In genomic region chr11:103946793-103947565, GRCh38 we compare ENCODE assay signal across 20 cellular contexts.
A peak's percentile ranks its signal among the peaks of the same experiment; 100 is the strongest.
DNase-seq lines count a peak whose midpoint lies in the region; ATAC-seq and TF ChIP-seq lines count a peak whose summit lies in the region.
"Had no signal": no experiment of that assay in that cellular context is flagged by ENCODE, and none has a peak within 500 bp of the region (broad histone marks: within the 10 kb centered on the region; RNA-seq: fewer than 3 reads in every experiment).

No MANE protein-coding gene starts in this region.

- no peak for TF ChIP-seq POLR2A in adrenal gland (IDR thresholded peaks at IDR 0.05)

- H3K4me1 ChIP-seq in GM23248 (ENCODE audit: insufficient read depth): peaks cover 32% of the 10 kb centered on the region
- H3K4me1 ChIP-seq in adrenal gland (replicated peaks in 1 of 2): peaks cover 25 to 30% of the 10 kb centered on the region in 2 donors
- peaks cover 6% of the 10 kb centered on the region for H3K4me1 ChIP-seq in osteoblast (ENCODE audit: insufficient read depth, low read length)
- H3K4me1 ChIP-seq: parathyroid adenoma, right lobe of liver had no signal

- peaks cover 15% of the 10 kb centered on the region for H3K4me1 Mint-ChIP-seq in chondrocyte (ENCODE audit: low read depth)
- H3K4me1 Mint-ChIP-seq: central memory CD8-positive, alpha-beta T cell; naive thymus-derived CD8-positive, alpha-beta T cell had no signal

- H2AFZ ChIP-seq in GM23248 (no peak overlapping the region), osteoblast (ENCODE audit: low read length) (no peak overlapping the region)
- H2AFZ ChIP-seq: parathyroid adenoma had no signal

- 0 out of 2 replicates have a peak overlapping the region, but pooled peaks have one; percentile 5 for H3K4me3 ChIP-seq in GM23248
- H3K4me3 ChIP-seq in adrenal gland: no peak overlapping the region
- no peak overlapping the region for H3K4me3 ChIP-seq in fibroblast of villous mesenchyme (ENCODE audit: low read depth, low read length)
- no peak overlapping the region for H3K4me3 ChIP-seq in osteoblast (ENCODE audit: insufficient read depth, low read length)
- H3K4me3 ChIP-seq: heart left ventricle, K562, right lobe of liver had no signal

- peaks cover 4% of the 10 kb centered on the region for H3K27me3 Mint-ChIP-seq in chondrocyte (ENCODE audit: low read depth)
- H3K27me3 Mint-ChIP-seq: central memory CD8-positive, alpha-beta T cell had no signal

- H4K20me1 ChIP-seq in GM23248 (ENCODE audit: insufficient read depth) (no peaks in the 10 kb centered on the region), osteoblast (ENCODE audit: insufficient read depth, low read length) (no peaks in the 10 kb centered on the region)

- no peak for ATAC-seq in HG03457 (IDR thresholded peaks at IDR 0.05; ENCODE audit: unreplicated experiment)
- ATAC-seq: activated CD4-positive, CD25-positive, alpha-beta regulatory T cell treated with anti-CD3 and anti-CD28 coated beads, Interleukin-2, amount 50 U/mL, for 24 hours; activated T-cell treated with anti-CD3 and anti-CD28 coated beads, Interleukin-2, amount 50 U/mL, for 4 hours; K562; naive thymus-derived CD8-positive, alpha-beta T cell; right lobe of liver had no signal

- WGBS in GM23248 (ENCODE audit: low coverage in 1 of 2, low lambda C conversion rate in 2 of 2, missing lambda C conversion rate in 2 of 2), 2 experiments: 13 to 16% methylated on average over 3 of the region's 3 CpGs
- WGBS in adrenal gland, 4 donors: 28 to 47% (median 38%) methylated on average over 3 of the region's 3 CpGs

- H3K4me3 Mint-ChIP-seq in chondrocyte (ENCODE audit: unreplicated experiment): no peak overlapping the region
- H3K4me3 Mint-ChIP-seq: activated T-cell treated with anti-CD3 and anti-CD28 coated beads, Interleukin-2, amount 50 U/mL, for 4 hours; CD14-positive monocyte; central memory CD8-positive, alpha-beta T cell; naive thymus-derived CD8-positive, alpha-beta T cell had no signal

- peaks cover 18% of the 10 kb centered on the region for H3F3A ChIP-seq in GM23248 (ENCODE audit: insufficient read depth)

- peaks cover 3% of the 10 kb centered on the region for H3K9me3 Mint-ChIP-seq in chondrocyte (ENCODE audit: low read depth)
- H3K9me3 Mint-ChIP-seq: activated T-cell treated with anti-CD3 and anti-CD28 coated beads, Interleukin-2, amount 50 U/mL, for 4 hours; central memory CD8-positive, alpha-beta T cell; naive thymus-derived CD8-positive, alpha-beta T cell had no signal

- H3K9me2 ChIP-seq in GM23248 (ENCODE audit: insufficient read depth): no peaks in the 10 kb centered on the region

- no peaks in the 10 kb centered on the region for H3K36me3 Mint-ChIP-seq in chondrocyte (ENCODE audit: low read depth)
- H3K36me3 Mint-ChIP-seq: CD14-positive monocyte; naive thymus-derived CD8-positive, alpha-beta T cell had no signal

- H3K9me3 ChIP-seq in GM23248 (ENCODE audit: low read depth) (no peaks in the 10 kb centered on the region), adrenal gland (replicated peaks in 1 of 3) (peaks cover 0 to 4% (median 0%) of the 10 kb centered on the region in 3 donors), osteoblast (ENCODE audit: low read depth, low read length) (no peaks in the 10 kb centered on the region)
- H3K9me3 ChIP-seq: heart left ventricle, right lobe of liver had no signal

- peak overlapping the region; percentile 35 for H3K4me2 ChIP-seq in GM23248 (ENCODE audit: unreplicated experiment)
- peak overlapping the region; percentile 16 for H3K4me2 ChIP-seq in osteoblast (ENCODE audit: insufficient read depth, low read length)

- H3K27me3 ChIP-seq in GM23248 (replicated peaks; ENCODE audit: insufficient read depth): no peaks in the 10 kb centered on the region
- no peaks in the 10 kb centered on the region for H3K27me3 ChIP-seq in adrenal gland
- no peaks in the 10 kb centered on the region for H3K27me3 ChIP-seq in osteoblast (ENCODE audit: insufficient read depth, low read length)
- H3K27me3 ChIP-seq: heart left ventricle, right lobe of liver had no signal

- DNase-seq in GM23248 (peak; percentile 42), adrenal gland (peak in 2 of 7 donors; percentile 22 to 27), fibroblast of villous mesenchyme (ENCODE audit: low read depth) (peak; percentile 56), osteoblast (ENCODE audit: insufficient read length, low spot score, missing footprints) (no peak), chondrocyte (ENCODE audit: low spot score) (no peak)
- DNase-seq in NK-92 treated with Interleukin-12 subunit alpha and Interleukin-12 subunit beta, amount 100 ng/mL, for 24 hours (lab: John Stamatoyannopoulos, UW): no peak
- DNase-seq: activated naive CD4-positive, alpha-beta T cell; activated T-cell treated with anti-CD3 and anti-CD28 coated beads, Interleukin-2, amount 50 U/mL, for 4 hours; effector memory CD4-positive, alpha-beta T cell; naive thymus-derived CD8-positive, alpha-beta T cell; NCI-H1694 treated with DMSO at 0.1 percent for 48 hours; right lobe of liver; SW 1271 had no signal

- no peaks in the 10 kb centered on the region for H3K79me2 ChIP-seq in GM23248 (ENCODE audit: insufficient read depth)
- no peaks in the 10 kb centered on the region for H3K79me2 ChIP-seq in osteoblast (ENCODE audit: insufficient read depth, low read length)
- H3K79me2 ChIP-seq: parathyroid adenoma had no signal

- no peak overlapping the region for H3K9ac ChIP-seq in GM23248
- H3K9ac ChIP-seq: parathyroid adenoma had no signal

- H3K27ac ChIP-seq in GM23248: peak overlapping the region; percentile 9; the same call in 1 of the 2 replicates
- H3K27ac ChIP-seq in adrenal gland: peak overlapping the region; percentile 21 to 71 (median 59)
- no peak overlapping the region for H3K27ac ChIP-seq in osteoblast (ENCODE audit: low read depth, low read length)
- H3K27ac ChIP-seq: parathyroid adenoma, right lobe of liver had no signal

- in situ Hi-C loops in GM23248 (cut with MboI): no loop called here

- TF ChIP-seq CTCF in adrenal gland (IDR thresholded peaks at IDR 0.05) (no peak), fibroblast of villous mesenchyme (IDR thresholded peaks at IDR 0.05; ENCODE audit: insufficient read depth, low read depth, low read length) (no peak), osteoblast (IDR thresholded peaks at IDR 0.05; ENCODE audit: extremely low read depth, low read depth, low read length) (no peak), chondrocyte (IDR thresholded peaks at IDR 0.05) (no peak)

- H3K36me3 ChIP-seq in GM23248 (ENCODE audit: low read depth): no peaks in the 10 kb centered on the region
- H3K36me3 ChIP-seq in adrenal gland (replicated peaks in 1 of 2): no peaks in the 10 kb centered on the region
- H3K36me3 ChIP-seq in osteoblast (ENCODE audit: insufficient read depth, low read length): no peaks in the 10 kb centered on the region
- H3K36me3 ChIP-seq: heart left ventricle, right lobe of liver had no signal

- H3K27ac Mint-ChIP-seq in chondrocyte (ENCODE audit: unreplicated experiment): no peak overlapping the region
- H3K27ac Mint-ChIP-seq: CD14-positive monocyte; naive thymus-derived CD8-positive, alpha-beta T cell had no signal

- intact Hi-C loops in adrenal gland (cut with DNase I): no loop called here

Comparison
In these comparisons a context has a peak if more than half of its experiments do, and no peak if none do; other contexts are left out.
1. DNase-seq: peak in GM23248 (single experiment) and fibroblast of villous mesenchyme (single experiment); none in osteoblast (single experiment), NK-92 treated with Interleukin-12 subunit alpha and Interleukin-12 subunit beta, amount 100 ng/mL, for 24 hours (single experiment) and chondrocyte (single experiment).